Comparison of ENCODE assay signal across 17 cellular contexts in genomic region chr6:1631251-1631650, GRCh38. TPM values are rescaled to one million over a fixed set of nuclear protein-coding genes. Genes with fewer than 3 reads are reported as not detected.
A peak's percentile ranks its signal among the peaks of the same experiment; 100 is the strongest.
DNase-seq lines count a peak whose midpoint lies in the region; ATAC-seq and TF ChIP-seq lines count a peak whose summit lies in the region.
"Had no signal": no experiment of that assay in that cellular context is flagged by ENCODE, and none has a peak within 500 bp of the region (broad histone marks: within the 10 kb centered on the region; RNA-seq: fewer than 3 reads in every experiment).

No MANE protein-coding gene starts in this region.

- BruUV-seq in PC-9 (replicated peaks; lab: Mats Ljungman, UMichigan) = no TSS peak

- peak overlapping the region; percentile 66 for H3K4me2 ChIP-seq in PC-9
- H3K4me2 ChIP-seq: A549 had no signal

- H3K4me3 Mint-ChIP-seq in endothelial cell (ENCODE audit: unreplicated experiment) (no peak overlapping the region), mesothelial cell of epicardium (no peak overlapping the region), nephron progenitor cell (no peak overlapping the region)
- H3K4me3 Mint-ChIP-seq: CD4-positive, alpha-beta memory T cell had no signal

- peaks cover 33% of the 10 kb centered on the region for H3F3A ChIP-seq in PC-9 (ENCODE audit: insufficient read depth, low read depth)

- H3K4me1 Mint-ChIP-seq in endothelial cell (ENCODE audit: unreplicated experiment) (peaks cover 77% of the 10 kb centered on the region), mesothelial cell of epicardium (peaks cover 59% of the 10 kb centered on the region), nephron progenitor cell (peaks cover 80% of the 10 kb centered on the region)

- H3K79me2 ChIP-seq in PC-9 (ENCODE audit: low read depth) = no peaks in the 10 kb centered on the region

- H4K20me1 ChIP-seq in PC-9 (ENCODE audit: insufficient read depth) = no peaks in the 10 kb centered on the region

- H3K4me1 ChIP-seq in PC-9 (replicated peaks; ENCODE audit: insufficient read depth) = peaks cover 46% of the 10 kb centered on the region
- H3K4me1 ChIP-seq: A549 had no signal

- H3K27me3 ChIP-seq in PC-9 (ENCODE audit: insufficient read depth, low read depth) = no peaks in the 10 kb centered on the region

- no peaks in the 10 kb centered on the region for H3K36me3 ChIP-seq in PC-9 (ENCODE audit: low read depth)

- no peaks in the 10 kb centered on the region for H3K9me3 Mint-ChIP-seq in endothelial cell (ENCODE audit: unreplicated experiment)
- no peaks in the 10 kb centered on the region for H3K9me3 Mint-ChIP-seq in mesothelial cell of epicardium
- no peaks in the 10 kb centered on the region for H3K9me3 Mint-ChIP-seq in nephron progenitor cell
- H3K9me3 Mint-ChIP-seq: CD4-positive, alpha-beta memory T cell had no signal

- H3K27me3 Mint-ChIP-seq in endothelial cell (ENCODE audit: unreplicated experiment) (peaks cover 8% of the 10 kb centered on the region), mesothelial cell of epicardium (ENCODE audit: low read depth) (peaks cover 29% of the 10 kb centered on the region), nephron progenitor cell (ENCODE audit: low read depth, poor library complexity) (no peaks in the 10 kb centered on the region)

- peak overlapping the region; percentile 10 for H3K27ac Mint-ChIP-seq in endothelial cell (ENCODE audit: unreplicated experiment)
- H3K27ac Mint-ChIP-seq in mesothelial cell of epicardium = peak overlapping the region; percentile 55
- H3K27ac Mint-ChIP-seq in nephron progenitor cell = no peak overlapping the region
- H3K27ac Mint-ChIP-seq: CD14-positive monocyte; CD4-positive, alpha-beta memory T cell had no signal

- H3K4me3 ChIP-seq in PC-9 = no peak overlapping the region; the same call in 1 of the 2 replicates
- H3K4me3 ChIP-seq: A549, GM23248 had no signal

- ATAC-seq in GM21528 (IDR thresholded peaks at IDR 0.05; ENCODE audit: low FRiP score, unreplicated experiment) (no peak), HG02759 (IDR thresholded peaks at IDR 0.05; ENCODE audit: unreplicated experiment) (no peak)
- ATAC-seq: A549 had no signal

- H3K9me2 ChIP-seq in PC-9 (ENCODE audit: insufficient read depth) = no peaks in the 10 kb centered on the region

- no peaks in the 10 kb centered on the region for H3K36me3 Mint-ChIP-seq in endothelial cell (ENCODE audit: low read depth, unreplicated experiment)
- H3K36me3 Mint-ChIP-seq in mesothelial cell of epicardium = peaks cover 4% of the 10 kb centered on the region
- H3K36me3 Mint-ChIP-seq in nephron progenitor cell (ENCODE audit: low read depth) = peaks cover 39% of the 10 kb centered on the region
- H3K36me3 Mint-ChIP-seq: CD14-positive monocyte had no signal

- H3K27ac ChIP-seq in PC-9 = peak overlapping the region; percentile 79
- H3K27ac ChIP-seq: 22Rv1, A549, GM23248 had no signal

- H2AFZ ChIP-seq in PC-9 = no peak overlapping the region
- H2AFZ ChIP-seq: GM23248 had no signal

- peak; percentile 40 for DNase-seq in H4 (ENCODE audit: low spot score)
- DNase-seq in PC-9 = peak in 1 of 2 experiments; percentile 90
- no peak for DNase-seq in endothelial cell (ENCODE audit: low spot score)
- no peak for DNase-seq in mesothelial cell of epicardium (ENCODE audit: low spot score in 2 of 2, unreplicated experiment in 2 of 2)
- no peak for DNase-seq in C1 segment of cervical spinal cord (lab: John Stamatoyannopoulos, UW)
- no peak for DNase-seq in nephron progenitor cell
- DNase-seq: AML-193; CD4-positive, alpha-beta memory T cell; DMS153; GF-D8; GM23248; HCEC 1CT had no signal

- no peak for TF ChIP-seq CTCF in PC-9 (conservative IDR thresholded peaks at IDR 0.05)
- no peak for TF ChIP-seq CTCF in endothelial cell (IDR thresholded peaks at IDR 0.05; ENCODE audit: unreplicated experiment)
- no peak for TF ChIP-seq CTCF in mesothelial cell of epicardium (IDR thresholded peaks at IDR 0.05; ENCODE audit: unreplicated experiment)
- TF ChIP-seq CTCF in nephron progenitor cell (IDR thresholded peaks at IDR 0.05) = no peak

- CTCF ChIA-PET in PC-9 (lab: Charles Lee) = interaction anchor here (0.6 to 1.1 kb wide), 3 partner anchors 19 to 262 kb away, joined by 3 to 4 read pairs (median 3); no protein-coding TSS in a partner anchor

- H3K9me3 ChIP-seq in PC-9 (ENCODE audit: insufficient read depth, low read depth) = no peaks in the 10 kb centered on the region
- H3K9me3 ChIP-seq: A549 had no signal

- intact Hi-C loops in PC-9 (cut with micrococcal nuclease; ENCODE audit: unreplicated experiment) = no loop called here

- POLR2A ChIA-PET in PC-9 (lab: Charles Lee; ENCODE audit: unreplicated experiment) = interaction anchor here (0.7 kb wide), 1 partner anchor 165 kb away, joined by 3 read pairs; no protein-coding TSS in a partner anchor

RNA-seq across cellular contexts. Expression of gene FOXC1, which starts 21.5 kb away (rescaled TPM):
- 4.8 and 4.9 TPM in 2 replicates for total RNA-seq in H4 (2014; rRNA removed; shearing (Covaris generic))
- total RNA-seq in PC-9 (2021) = 16.2 and 18.6 TPM in 2 replicates
- total RNA-seq in endothelial cell (ENCODE audit: unreplicated experiment) = 112 TPM
- total RNA-seq in mesothelial cell of epicardium = 49.8 to 52.2 TPM (median 50.5 TPM) in 3 replicates
- total RNA-seq: CD4-positive, alpha-beta memory T cell had no signal
